Comparison of ENCODE assay signal across 1 cellular context in the genomic region with DNA sequence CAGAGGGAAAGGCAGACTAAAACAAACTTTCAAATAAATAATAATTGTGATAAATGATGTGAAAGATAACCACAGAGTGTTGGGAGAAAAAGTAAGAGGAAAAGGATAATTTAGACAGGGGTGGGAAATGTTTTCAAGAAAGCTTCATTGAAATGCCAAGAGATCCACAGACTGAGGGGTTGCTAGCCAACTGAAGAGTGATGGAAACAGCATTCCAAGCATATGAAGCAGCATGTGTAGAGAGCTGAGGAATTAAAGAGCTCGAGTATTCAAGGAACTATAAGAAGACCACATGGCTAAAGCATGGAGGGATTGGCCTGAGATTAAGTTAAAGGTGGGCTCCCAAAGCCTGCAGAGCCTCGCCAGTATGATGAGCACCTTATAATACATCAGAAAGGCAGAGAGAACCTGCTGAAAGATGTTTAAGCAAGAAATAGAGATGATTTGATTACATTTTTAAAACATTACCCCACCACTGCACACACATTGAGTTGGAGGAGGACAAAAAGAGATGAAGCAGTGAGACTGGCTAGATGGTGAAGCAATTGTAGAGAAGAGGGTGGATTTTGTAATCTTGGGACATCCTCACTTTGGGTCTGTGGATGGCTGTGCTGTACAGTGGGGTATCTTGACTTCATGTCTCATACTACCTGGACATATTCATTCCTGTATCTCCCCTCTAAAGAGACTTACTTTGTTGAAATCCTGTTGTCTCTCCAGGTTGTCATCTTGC.
TF ChIP-seq lines count a peak whose summit lies in the region.

No MANE protein-coding gene starts in this region.

TF ChIP-seq in WTC11, 78 proteins besides CTCF, POLR2A, EP300 and RAD21 (continued from another document):
- TF ChIP-seq, protein P1, sequence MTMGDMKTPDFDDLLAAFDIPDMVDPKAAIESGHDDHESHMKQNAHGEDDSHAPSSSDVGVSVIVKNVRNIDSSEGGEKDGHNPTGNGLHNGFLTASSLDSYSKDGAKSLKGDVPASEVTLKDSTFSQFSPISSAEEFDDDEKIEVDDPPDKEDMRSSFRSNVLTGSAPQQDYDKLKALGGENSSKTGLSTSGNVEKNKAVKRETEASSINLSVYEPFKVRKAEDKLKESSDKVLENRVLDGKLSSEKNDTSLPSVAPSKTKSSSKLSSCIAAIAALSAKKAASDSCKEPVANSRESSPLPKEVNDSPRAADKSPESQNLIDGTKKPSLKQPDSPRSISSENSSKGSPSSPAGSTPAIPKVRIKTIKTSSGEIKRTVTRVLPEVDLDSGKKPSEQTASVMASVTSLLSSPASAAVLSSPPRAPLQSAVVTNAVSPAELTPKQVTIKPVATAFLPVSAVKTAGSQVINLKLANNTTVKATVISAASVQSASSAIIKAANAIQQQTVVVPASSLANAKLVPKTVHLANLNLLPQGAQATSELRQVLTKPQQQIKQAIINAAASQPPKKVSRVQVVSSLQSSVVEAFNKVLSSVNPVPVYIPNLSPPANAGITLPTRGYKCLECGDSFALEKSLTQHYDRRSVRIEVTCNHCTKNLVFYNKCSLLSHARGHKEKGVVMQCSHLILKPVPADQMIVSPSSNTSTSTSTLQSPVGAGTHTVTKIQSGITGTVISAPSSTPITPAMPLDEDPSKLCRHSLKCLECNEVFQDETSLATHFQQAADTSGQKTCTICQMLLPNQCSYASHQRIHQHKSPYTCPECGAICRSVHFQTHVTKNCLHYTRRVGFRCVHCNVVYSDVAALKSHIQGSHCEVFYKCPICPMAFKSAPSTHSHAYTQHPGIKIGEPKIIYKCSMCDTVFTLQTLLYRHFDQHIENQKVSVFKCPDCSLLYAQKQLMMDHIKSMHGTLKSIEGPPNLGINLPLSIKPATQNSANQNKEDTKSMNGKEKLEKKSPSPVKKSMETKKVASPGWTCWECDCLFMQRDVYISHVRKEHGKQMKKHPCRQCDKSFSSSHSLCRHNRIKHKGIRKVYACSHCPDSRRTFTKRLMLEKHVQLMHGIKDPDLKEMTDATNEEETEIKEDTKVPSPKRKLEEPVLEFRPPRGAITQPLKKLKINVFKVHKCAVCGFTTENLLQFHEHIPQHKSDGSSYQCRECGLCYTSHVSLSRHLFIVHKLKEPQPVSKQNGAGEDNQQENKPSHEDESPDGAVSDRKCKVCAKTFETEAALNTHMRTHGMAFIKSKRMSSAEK (CRISPR knock-in tag; IDR thresholded peaks at IDR 0.05; ENCODE audit: borderline replicate concordance), result no peak
- no peak for TF ChIP-seq RORB (CRISPR knock-in tag; IDR thresholded peaks at IDR 0.05)
- TF ChIP-seq, protein P2, sequence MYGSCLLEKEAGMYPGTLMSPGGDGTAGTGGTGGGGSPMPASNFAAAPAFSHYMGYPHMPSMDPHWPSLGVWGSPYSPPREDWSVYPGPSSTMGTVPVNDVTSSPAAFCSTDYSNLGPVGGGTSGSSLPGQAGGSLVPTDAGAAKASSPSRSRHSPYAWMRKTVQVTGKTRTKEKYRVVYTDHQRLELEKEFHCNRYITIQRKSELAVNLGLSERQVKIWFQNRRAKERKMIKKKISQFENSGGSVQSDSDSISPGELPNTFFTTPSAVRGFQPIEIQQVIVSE (CRISPR knock-in tag; IDR thresholded peaks at IDR 0.05; ENCODE audit: borderline replicate concordance), result no peak
- TF ChIP-seq, protein P3, sequence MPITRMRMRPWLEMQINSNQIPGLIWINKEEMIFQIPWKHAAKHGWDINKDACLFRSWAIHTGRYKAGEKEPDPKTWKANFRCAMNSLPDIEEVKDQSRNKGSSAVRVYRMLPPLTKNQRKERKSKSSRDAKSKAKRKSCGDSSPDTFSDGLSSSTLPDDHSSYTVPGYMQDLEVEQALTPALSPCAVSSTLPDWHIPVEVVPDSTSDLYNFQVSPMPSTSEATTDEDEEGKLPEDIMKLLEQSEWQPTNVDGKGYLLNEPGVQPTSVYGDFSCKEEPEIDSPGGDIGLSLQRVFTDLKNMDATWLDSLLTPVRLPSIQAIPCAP (CRISPR knock-in tag; IDR thresholded peaks at IDR 0.05), result no peak
- TF ChIP-seq, protein P4, sequence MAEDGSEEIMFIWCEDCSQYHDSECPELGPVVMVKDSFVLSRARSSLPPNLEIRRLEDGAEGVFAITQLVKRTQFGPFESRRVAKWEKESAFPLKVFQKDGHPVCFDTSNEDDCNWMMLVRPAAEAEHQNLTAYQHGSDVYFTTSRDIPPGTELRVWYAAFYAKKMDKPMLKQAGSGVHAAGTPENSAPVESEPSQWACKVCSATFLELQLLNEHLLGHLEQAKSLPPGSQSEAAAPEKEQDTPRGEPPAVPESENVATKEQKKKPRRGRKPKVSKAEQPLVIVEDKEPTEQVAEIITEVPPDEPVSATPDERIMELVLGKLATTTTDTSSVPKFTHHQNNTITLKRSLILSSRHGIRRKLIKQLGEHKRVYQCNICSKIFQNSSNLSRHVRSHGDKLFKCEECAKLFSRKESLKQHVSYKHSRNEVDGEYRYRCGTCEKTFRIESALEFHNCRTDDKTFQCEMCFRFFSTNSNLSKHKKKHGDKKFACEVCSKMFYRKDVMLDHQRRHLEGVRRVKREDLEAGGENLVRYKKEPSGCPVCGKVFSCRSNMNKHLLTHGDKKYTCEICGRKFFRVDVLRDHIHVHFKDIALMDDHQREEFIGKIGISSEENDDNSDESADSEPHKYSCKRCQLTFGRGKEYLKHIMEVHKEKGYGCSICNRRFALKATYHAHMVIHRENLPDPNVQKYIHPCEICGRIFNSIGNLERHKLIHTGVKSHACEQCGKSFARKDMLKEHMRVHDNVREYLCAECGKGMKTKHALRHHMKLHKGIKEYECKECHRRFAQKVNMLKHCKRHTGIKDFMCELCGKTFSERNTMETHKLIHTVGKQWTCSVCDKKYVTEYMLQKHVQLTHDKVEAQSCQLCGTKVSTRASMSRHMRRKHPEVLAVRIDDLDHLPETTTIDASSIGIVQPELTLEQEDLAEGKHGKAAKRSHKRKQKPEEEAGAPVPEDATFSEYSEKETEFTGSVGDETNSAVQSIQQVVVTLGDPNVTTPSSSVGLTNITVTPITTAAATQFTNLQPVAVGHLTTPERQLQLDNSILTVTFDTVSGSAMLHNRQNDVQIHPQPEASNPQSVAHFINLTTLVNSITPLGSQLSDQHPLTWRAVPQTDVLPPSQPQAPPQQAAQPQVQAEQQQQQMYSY (CRISPR knock-in tag; IDR thresholded peaks at IDR 0.05), result no peak
- no peak for TF ChIP-seq ZNF219 (CRISPR knock-in tag; IDR thresholded peaks at IDR 0.05; ENCODE audit: borderline replicate concordance)
- no peak for TF ChIP-seq SOX15 (CRISPR knock-in tag; IDR thresholded peaks at IDR 0.05)
- TF ChIP-seq GABPB1 (CRISPR knock-in tag; IDR thresholded peaks at IDR 0.05), result no peak
